Comparison of ENCODE assay signal across 1 cellular context in the genomic region with DNA sequence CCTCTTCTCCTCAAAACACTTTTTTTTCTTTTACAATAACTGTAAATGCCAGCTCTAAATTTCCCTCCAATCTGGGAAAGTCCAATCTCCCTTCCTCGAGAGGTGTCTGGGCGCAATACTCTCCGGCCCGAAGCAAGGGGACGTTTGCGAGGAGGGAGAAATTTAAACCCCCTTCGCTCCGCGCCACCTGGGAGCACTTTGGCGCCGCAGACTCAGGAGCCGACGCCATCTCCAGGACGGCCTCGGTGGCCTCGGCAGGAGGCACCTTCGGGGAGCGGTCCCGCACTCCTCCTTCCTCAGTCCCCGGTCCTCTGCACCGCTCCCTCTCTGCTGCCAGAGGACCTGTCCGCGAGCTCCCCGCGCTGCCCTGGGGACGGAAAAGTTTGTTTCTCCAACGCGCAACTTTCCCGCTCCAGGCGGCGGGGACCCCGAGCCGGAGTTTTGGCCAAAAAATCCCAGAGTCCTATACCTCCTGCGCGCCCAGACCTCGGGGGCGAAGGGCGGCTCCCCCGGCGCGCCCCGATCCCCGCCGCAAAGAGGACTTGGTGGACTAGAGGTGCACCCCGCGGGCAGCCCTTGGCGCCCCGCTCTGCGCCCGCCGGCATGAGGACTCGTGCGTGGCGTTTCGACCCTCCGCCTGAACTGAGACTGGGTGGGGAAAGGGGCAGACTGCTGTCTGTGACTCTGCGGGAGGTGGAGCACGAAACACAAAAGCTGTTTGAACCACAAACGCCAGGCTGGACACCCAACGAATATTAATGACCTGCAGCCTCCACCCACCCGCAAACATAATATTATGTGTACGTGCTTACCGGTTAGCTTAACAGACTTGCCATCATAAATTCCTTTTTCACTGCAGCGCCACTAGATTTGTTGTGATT.
TF ChIP-seq lines count a peak whose summit lies in the region.

No MANE protein-coding gene starts in this region.

TF ChIP-seq in WTC11, 78 proteins besides CTCF, POLR2A, EP300 and RAD21 (continued from another document):
- TF ChIP-seq, protein P1, sequence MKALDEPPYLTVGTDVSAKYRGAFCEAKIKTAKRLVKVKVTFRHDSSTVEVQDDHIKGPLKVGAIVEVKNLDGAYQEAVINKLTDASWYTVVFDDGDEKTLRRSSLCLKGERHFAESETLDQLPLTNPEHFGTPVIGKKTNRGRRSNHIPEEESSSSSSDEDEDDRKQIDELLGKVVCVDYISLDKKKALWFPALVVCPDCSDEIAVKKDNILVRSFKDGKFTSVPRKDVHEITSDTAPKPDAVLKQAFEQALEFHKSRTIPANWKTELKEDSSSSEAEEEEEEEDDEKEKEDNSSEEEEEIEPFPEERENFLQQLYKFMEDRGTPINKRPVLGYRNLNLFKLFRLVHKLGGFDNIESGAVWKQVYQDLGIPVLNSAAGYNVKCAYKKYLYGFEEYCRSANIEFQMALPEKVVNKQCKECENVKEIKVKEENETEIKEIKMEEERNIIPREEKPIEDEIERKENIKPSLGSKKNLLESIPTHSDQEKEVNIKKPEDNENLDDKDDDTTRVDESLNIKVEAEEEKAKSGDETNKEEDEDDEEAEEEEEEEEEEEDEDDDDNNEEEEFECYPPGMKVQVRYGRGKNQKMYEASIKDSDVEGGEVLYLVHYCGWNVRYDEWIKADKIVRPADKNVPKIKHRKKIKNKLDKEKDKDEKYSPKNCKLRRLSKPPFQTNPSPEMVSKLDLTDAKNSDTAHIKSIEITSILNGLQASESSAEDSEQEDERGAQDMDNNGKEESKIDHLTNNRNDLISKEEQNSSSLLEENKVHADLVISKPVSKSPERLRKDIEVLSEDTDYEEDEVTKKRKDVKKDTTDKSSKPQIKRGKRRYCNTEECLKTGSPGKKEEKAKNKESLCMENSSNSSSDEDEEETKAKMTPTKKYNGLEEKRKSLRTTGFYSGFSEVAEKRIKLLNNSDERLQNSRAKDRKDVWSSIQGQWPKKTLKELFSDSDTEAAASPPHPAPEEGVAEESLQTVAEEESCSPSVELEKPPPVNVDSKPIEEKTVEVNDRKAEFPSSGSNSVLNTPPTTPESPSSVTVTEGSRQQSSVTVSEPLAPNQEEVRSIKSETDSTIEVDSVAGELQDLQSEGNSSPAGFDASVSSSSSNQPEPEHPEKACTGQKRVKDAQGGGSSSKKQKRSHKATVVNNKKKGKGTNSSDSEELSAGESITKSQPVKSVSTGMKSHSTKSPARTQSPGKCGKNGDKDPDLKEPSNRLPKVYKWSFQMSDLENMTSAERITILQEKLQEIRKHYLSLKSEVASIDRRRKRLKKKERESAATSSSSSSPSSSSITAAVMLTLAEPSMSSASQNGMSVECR (CRISPR knock-in tag; IDR thresholded peaks at IDR 0.05; ENCODE audit: borderline replicate concordance) = no peak
- TF ChIP-seq, protein P2, sequence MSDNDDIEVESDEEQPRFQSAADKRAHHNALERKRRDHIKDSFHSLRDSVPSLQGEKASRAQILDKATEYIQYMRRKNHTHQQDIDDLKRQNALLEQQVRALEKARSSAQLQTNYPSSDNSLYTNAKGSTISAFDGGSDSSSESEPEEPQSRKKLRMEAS (CRISPR knock-in tag; IDR thresholded peaks at IDR 0.05) = peak; percentile 76
- no peak for TF ChIP-seq ETV6 (CRISPR knock-in tag; IDR thresholded peaks at IDR 0.05)
- TF ChIP-seq, protein P3, sequence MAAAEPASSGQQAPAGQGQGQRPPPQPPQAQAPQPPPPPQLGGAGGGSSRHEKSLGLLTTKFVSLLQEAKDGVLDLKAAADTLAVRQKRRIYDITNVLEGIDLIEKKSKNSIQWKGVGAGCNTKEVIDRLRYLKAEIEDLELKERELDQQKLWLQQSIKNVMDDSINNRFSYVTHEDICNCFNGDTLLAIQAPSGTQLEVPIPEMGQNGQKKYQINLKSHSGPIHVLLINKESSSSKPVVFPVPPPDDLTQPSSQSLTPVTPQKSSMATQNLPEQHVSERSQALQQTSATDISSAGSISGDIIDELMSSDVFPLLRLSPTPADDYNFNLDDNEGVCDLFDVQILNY (CRISPR knock-in tag; IDR thresholded peaks at IDR 0.05) = peak; percentile 57; the same call in 1 of the 2 replicates
- TF ChIP-seq, protein P4, sequence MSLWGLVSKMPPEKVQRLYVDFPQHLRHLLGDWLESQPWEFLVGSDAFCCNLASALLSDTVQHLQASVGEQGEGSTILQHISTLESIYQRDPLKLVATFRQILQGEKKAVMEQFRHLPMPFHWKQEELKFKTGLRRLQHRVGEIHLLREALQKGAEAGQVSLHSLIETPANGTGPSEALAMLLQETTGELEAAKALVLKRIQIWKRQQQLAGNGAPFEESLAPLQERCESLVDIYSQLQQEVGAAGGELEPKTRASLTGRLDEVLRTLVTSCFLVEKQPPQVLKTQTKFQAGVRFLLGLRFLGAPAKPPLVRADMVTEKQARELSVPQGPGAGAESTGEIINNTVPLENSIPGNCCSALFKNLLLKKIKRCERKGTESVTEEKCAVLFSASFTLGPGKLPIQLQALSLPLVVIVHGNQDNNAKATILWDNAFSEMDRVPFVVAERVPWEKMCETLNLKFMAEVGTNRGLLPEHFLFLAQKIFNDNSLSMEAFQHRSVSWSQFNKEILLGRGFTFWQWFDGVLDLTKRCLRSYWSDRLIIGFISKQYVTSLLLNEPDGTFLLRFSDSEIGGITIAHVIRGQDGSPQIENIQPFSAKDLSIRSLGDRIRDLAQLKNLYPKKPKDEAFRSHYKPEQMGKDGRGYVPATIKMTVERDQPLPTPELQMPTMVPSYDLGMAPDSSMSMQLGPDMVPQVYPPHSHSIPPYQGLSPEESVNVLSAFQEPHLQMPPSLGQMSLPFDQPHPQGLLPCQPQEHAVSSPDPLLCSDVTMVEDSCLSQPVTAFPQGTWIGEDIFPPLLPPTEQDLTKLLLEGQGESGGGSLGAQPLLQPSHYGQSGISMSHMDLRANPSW (CRISPR knock-in tag; conservative IDR thresholded peaks at IDR 0.05; ENCODE audit: low read depth) = no peak
- no peak for TF ChIP-seq MYBL2 (CRISPR knock-in tag; IDR thresholded peaks at IDR 0.05)
- TF ChIP-seq, protein P5, sequence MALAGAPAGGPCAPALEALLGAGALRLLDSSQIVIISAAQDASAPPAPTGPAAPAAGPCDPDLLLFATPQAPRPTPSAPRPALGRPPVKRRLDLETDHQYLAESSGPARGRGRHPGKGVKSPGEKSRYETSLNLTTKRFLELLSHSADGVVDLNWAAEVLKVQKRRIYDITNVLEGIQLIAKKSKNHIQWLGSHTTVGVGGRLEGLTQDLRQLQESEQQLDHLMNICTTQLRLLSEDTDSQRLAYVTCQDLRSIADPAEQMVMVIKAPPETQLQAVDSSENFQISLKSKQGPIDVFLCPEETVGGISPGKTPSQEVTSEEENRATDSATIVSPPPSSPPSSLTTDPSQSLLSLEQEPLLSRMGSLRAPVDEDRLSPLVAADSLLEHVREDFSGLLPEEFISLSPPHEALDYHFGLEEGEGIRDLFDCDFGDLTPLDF (CRISPR knock-in tag; IDR thresholded peaks at IDR 0.05) = 0 out of 2 replicates have a peak, but pooled peaks have one; percentile 45
- no peak for TF ChIP-seq SMAD4 (CRISPR knock-in tag; IDR thresholded peaks at IDR 0.05)
- TF ChIP-seq, protein P6, sequence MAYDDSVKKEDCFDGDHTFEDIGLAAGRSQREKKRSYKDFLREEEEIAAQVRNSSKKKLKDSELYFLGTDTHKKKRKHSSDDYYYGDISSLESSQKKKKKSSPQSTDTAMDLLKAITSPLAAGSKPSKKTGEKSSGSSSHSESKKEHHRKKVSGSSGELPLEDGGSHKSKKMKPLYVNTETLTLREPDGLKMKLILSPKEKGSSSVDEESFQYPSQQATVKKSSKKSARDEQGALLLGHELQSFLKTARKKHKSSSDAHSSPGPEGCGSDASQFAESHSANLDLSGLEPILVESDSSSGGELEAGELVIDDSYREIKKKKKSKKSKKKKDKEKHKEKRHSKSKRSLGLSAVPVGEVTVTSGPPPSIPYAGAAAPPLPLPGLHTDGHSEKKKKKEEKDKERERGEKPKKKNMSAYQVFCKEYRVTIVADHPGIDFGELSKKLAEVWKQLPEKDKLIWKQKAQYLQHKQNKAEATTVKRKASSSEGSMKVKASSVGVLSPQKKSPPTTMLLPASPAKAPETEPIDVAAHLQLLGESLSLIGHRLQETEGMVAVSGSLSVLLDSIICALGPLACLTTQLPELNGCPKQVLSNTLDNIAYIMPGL (CRISPR knock-in tag; IDR thresholded peaks at IDR 0.05) = peak; percentile 67
- TF ChIP-seq TEAD1 (CRISPR knock-in tag; IDR thresholded peaks at IDR 0.05) = no peak
- TF ChIP-seq, protein P7, sequence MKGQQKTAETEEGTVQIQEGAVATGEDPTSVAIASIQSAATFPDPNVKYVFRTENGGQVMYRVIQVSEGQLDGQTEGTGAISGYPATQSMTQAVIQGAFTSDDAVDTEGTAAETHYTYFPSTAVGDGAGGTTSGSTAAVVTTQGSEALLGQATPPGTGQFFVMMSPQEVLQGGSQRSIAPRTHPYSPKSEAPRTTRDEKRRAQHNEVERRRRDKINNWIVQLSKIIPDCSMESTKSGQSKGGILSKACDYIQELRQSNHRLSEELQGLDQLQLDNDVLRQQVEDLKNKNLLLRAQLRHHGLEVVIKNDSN (CRISPR knock-in tag; IDR thresholded peaks at IDR 0.05) = 0 out of 2 replicates have a peak, but pooled peaks have one; percentile 33
